11 cellular contexts compared by ENCODE assay signal in the genomic region with DNA sequence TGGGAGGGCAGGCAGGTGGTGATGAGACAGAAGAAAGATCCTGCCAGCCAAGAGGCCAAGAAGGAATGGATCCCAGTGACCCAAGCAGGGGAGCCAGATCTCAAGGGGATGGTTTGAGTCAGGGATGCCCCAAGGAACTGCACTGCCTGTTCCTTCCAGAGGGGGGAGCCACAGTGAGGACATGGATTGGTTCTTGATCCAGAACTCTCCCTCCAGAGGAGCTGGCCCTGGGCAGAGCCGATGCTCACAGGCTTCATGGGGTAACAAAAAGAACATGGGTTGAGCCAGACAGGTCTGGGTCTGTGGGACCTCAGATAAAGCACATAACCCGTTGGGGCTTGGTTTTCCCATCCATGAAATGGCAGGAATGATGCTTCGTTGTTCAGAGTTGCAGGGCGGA. TPM values are rescaled to one million over a fixed set of nuclear protein-coding genes. Genes with fewer than 3 reads are reported as not detected.
DNase-seq lines count a peak whose midpoint lies in the region; FAIRE-seq and TF ChIP-seq lines count a peak whose summit lies in the region.
"Had no signal": no experiment of that assay in that cellular context is flagged by ENCODE, and none has a peak within 500 bp of the region (broad histone marks: within the 10 kb centered on the region; RNA-seq: fewer than 3 reads in every experiment).

No MANE protein-coding gene starts in this region.

- H3K4me1 ChIP-seq in cardiac muscle cell (ENCODE audit: low read depth), result no peaks in the 10 kb centered on the region
- H3K4me1 ChIP-seq in right atrium auricular region, result peaks cover 0 to 13% of the 10 kb centered on the region in 2 donors
- no peaks in the 10 kb centered on the region for H3K4me1 ChIP-seq in Karpas-422 (ENCODE audit: low read length)

- no peaks in the 10 kb centered on the region for H3K36me3 Mint-ChIP-seq in endothelial cell (ENCODE audit: low read depth, unreplicated experiment)

- no peaks in the 10 kb centered on the region for H3K9me2 ChIP-seq in Karpas-422 (replicated peaks; ENCODE audit: insufficient read depth, low read length)

- H3K36me3 ChIP-seq in cardiac muscle cell, result no peaks in the 10 kb centered on the region
- no peaks in the 10 kb centered on the region for H3K36me3 ChIP-seq in right atrium auricular region
- H3K36me3 ChIP-seq in Karpas-422 (ENCODE audit: insufficient read depth, low read length), result no peaks in the 10 kb centered on the region
- H3K36me3 ChIP-seq: Peyer's patch had no signal

- H3K4me3 Mint-ChIP-seq in endothelial cell (ENCODE audit: unreplicated experiment), result no peak overlapping the region

- DNase-seq in cardiac muscle cell (ENCODE audit: low read depth in 1 of 2, low spot score in 1 of 2) (no peak), right atrium auricular region (ENCODE audit: low spot score) (no peak), Karpas-422 (peak; percentile 54), endothelial cell (ENCODE audit: low spot score) (peak; percentile 49), EL (no peak), cortex of kidney (lab: John Stamatoyannopoulos, UW) (no peak), GM19239 (ENCODE audit: insufficient read length, low spot score) (no peak)
- DNase-seq in stimulated activated CD8-positive, alpha-beta memory T cell treated with anti-CD3 and anti-CD28 coated beads, Interleukin-4, amount 100 ng/mL, for 48 hours, result peak; percentile 60
- DNase-seq: KG1, Peyer's patch had no signal

- peaks cover 5% of the 10 kb centered on the region for H3K27me3 Mint-ChIP-seq in endothelial cell (ENCODE audit: unreplicated experiment)

- H3K27ac ChIP-seq in cardiac muscle cell (no peak overlapping the region), right atrium auricular region (no peak overlapping the region), Karpas-422 (ENCODE audit: low read length) (no peak overlapping the region)
- H3K27ac ChIP-seq: coronary artery, Peyer's patch had no signal

- FAIRE-seq in GM19239 (lab: Jason Lieb, UNC), result no peak

- no peaks in the 10 kb centered on the region for H3K79me2 ChIP-seq in Karpas-422 (ENCODE audit: low read length)

- no peak overlapping the region for H3K9ac ChIP-seq in Karpas-422 (ENCODE audit: low read length)

- H2AFZ ChIP-seq in Karpas-422 (ENCODE audit: low read length), result no peak overlapping the region

- H3K9me3 Mint-ChIP-seq in endothelial cell (ENCODE audit: unreplicated experiment), result no peaks in the 10 kb centered on the region

- H3K4me1 Mint-ChIP-seq in endothelial cell (ENCODE audit: unreplicated experiment), result peaks cover 6% of the 10 kb centered on the region

- H3K27ac Mint-ChIP-seq in endothelial cell (ENCODE audit: unreplicated experiment), result no peak overlapping the region

- H3K4me2 ChIP-seq in Karpas-422 (ENCODE audit: low read depth, low read length, poor library complexity, severe bottlenecking), result no peak overlapping the region

- H3K4me3 ChIP-seq in cardiac muscle cell (no peak overlapping the region), right atrium auricular region (no peak overlapping the region), Karpas-422 (ENCODE audit: low read length) (no peak overlapping the region)
- H3K4me3 ChIP-seq: coronary artery, Peyer's patch had no signal

- H3K27me3 ChIP-seq in cardiac muscle cell, result no peaks in the 10 kb centered on the region
- no peaks in the 10 kb centered on the region for H3K27me3 ChIP-seq in right atrium auricular region
- no peaks in the 10 kb centered on the region for H3K27me3 ChIP-seq in Karpas-422 (ENCODE audit: low read length)
- H3K27me3 ChIP-seq: Peyer's patch had no signal

- TF ChIP-seq CTCF in cardiac muscle cell (IDR thresholded peaks at IDR 0.05; ENCODE audit: low read depth, low read length) (peak; percentile 40), right atrium auricular region (IDR thresholded peaks at IDR 0.05) (peak in 1 of 2 donors; percentile 22), endothelial cell (IDR thresholded peaks at IDR 0.05; ENCODE audit: unreplicated experiment) (peak; percentile 69)

- no peaks in the 10 kb centered on the region for H3K9me3 ChIP-seq in cardiac muscle cell (ENCODE audit: low read depth)
- H3K9me3 ChIP-seq in right atrium auricular region, result no peaks in the 10 kb centered on the region
- H3K9me3 ChIP-seq in Karpas-422 (ENCODE audit: low read length), result no peaks in the 10 kb centered on the region
- H3K9me3 ChIP-seq: Peyer's patch had no signal

- no peaks in the 10 kb centered on the region for H4K20me1 ChIP-seq in Karpas-422 (ENCODE audit: insufficient read depth, low read depth, low read length)

RNA-seq across cellular contexts. Expression of a gene that starts 4.6 kb away (rescaled TPM):
- total RNA-seq in cardiac muscle cell (8.9 and 21.7 TPM in 2 replicates), right atrium auricular region (10 to 100 TPM in 1 of 2 donors, 1 to 10 TPM in 1; 9.2 to 10.5 TPM), endothelial cell (ENCODE audit: unreplicated experiment) (41.0 TPM)
- 14.0 and 18.2 TPM in 2 replicates for polyA plus RNA-seq in cardiac muscle cell
- total RNA-seq in Karpas-422 (2014; rRNA removed; shearing (Covaris generic); ENCODE audit: low replicate concordance), result not detected in 2 replicates

RNA-seq across cellular contexts. Expression of a gene that starts 27.6 kb away (rescaled TPM):
- 22.6 and 31.1 TPM in 2 replicates for total RNA-seq in cardiac muscle cell
- polyA plus RNA-seq in cardiac muscle cell, result 13.9 and 23.0 TPM in 2 replicates
- total RNA-seq in right atrium auricular region, result 10 to 100 TPM; 16.6 to 21.8 TPM
- total RNA-seq in Karpas-422 (2014; rRNA removed; shearing (Covaris generic); ENCODE audit: low replicate concordance), result 16.8 and 27.1 TPM in 2 replicates
- total RNA-seq in endothelial cell (ENCODE audit: unreplicated experiment), result 37.6 TPM

RNA-seq across cellular contexts. Expression of a gene that starts 51.3 kb away (rescaled TPM):
- total RNA-seq in cardiac muscle cell, result 267 and 1,003 TPM in 2 replicates
- polyA plus RNA-seq in cardiac muscle cell, result 391 and 693 TPM in 2 replicates
- total RNA-seq in right atrium auricular region, result 100 to 1,000 TPM; 397 to 767 TPM
- 297 and 328 TPM in 2 replicates for total RNA-seq in Karpas-422 (2014; rRNA removed; shearing (Covaris generic); ENCODE audit: low replicate concordance)
- total RNA-seq in endothelial cell (ENCODE audit: unreplicated experiment), result 326 TPM

Comparison
In these comparisons a context has a peak if more than half of its experiments do, and no peak if none do; other contexts are left out.
1. DNase-seq: peak in Karpas-422 (single experiment), endothelial cell (single experiment) and stimulated activated CD8-positive, alpha-beta memory T cell treated with anti-CD3 and anti-CD28 coated beads, Interleukin-4, amount 100 ng/mL, for 48 hours (single experiment); none in cardiac muscle cell (0 of 2), right atrium auricular region (single experiment), EL (single experiment), cortex of kidney (single experiment) and GM19239 (single experiment).